11 cellular contexts compared by ENCODE assay signal in the genomic region with DNA sequence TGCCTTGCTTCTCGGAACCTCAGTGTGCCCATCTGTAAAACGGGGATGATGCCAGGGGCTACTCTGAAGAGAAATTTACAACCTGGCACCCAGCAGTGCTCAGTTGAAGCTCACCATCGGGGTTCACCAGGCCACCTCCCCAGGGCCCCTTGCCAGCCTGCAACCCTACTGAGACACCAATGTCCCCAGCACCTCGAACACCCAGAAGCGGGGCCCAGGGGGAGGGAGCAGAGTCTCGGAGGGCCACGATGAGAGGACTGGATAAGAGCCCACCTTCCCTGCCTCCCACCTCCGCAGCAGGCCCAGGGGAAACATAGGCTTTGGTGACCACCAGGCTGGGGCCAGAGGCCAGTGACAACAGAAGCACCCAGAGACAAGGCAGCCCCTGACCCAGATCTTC. TPM values are rescaled to one million over a fixed set of nuclear protein-coding genes. Genes with fewer than 3 reads are reported as not detected.
DNase-seq lines count a peak whose midpoint lies in the region; ATAC-seq, FAIRE-seq and TF ChIP-seq lines count a peak whose summit lies in the region.
"Had no signal": no experiment of that assay in that cellular context is flagged by ENCODE, and none has a peak within 500 bp of the region (broad histone marks: within the 10 kb centered on the region; RNA-seq: fewer than 3 reads in every experiment).

No MANE protein-coding gene starts in this region.

- H3K4me3 Mint-ChIP-seq in CD4-positive, alpha-beta memory T cell, result peak overlapping the region in 6 of 8 donors; percentile 9 to 81 (median 60)
- H3K4me3 Mint-ChIP-seq in HFFc6 (no peak overlapping the region), osteocyte (ENCODE audit: unreplicated experiment) (no peak overlapping the region)

- peaks cover 63% of the 10 kb centered on the region for H3K4me1 ChIP-seq in CD4-positive, alpha-beta memory T cell (ENCODE audit: insufficient read depth, low read length)
- peaks cover 63% of the 10 kb centered on the region for H3K4me1 ChIP-seq in GM12878 (ENCODE audit: control insufficient read depth, insufficient read depth, low read length)
- H3K4me1 ChIP-seq: Caco-2 had no signal

- no peak for TF ChIP-seq RAD21 in GM12878 (IDR thresholded peaks at IDR 0.05; ENCODE audit: insufficient read depth, low read depth, low read length)

- H3K9me3 Mint-ChIP-seq in CD4-positive, alpha-beta memory T cell, result no peaks in the 10 kb centered on the region
- H3K9me3 Mint-ChIP-seq in HFFc6, result no peaks in the 10 kb centered on the region
- H3K9me3 Mint-ChIP-seq in osteocyte (ENCODE audit: unreplicated experiment), result no peaks in the 10 kb centered on the region

- no peak overlapping the region for H3K27ac ChIP-seq in CD4-positive, alpha-beta memory T cell (ENCODE audit: low read depth, low read length)
- H3K27ac ChIP-seq in GM12878 (ENCODE audit: control insufficient read depth, insufficient read depth), result peak overlapping the region; percentile 90
- H3K27ac ChIP-seq: epithelial cell of prostate had no signal

- intact Hi-C loops in CD4-positive, alpha-beta memory T cell (cut with micrococcal nuclease), result no loop called here
- intact Hi-C loops in GM12878 (cut with micrococcal nuclease; ENCODE audit: unreplicated experiment), result loop anchor here (2.0 to 5.0 kb wide), 4 partner anchors 22 to 222 kb away; partner anchors contain the start of gene NCOR2

- no peaks in the 10 kb centered on the region; the same call in 1 of the 2 replicates for H4K20me1 ChIP-seq in GM12878 (ENCODE audit: control insufficient read depth, insufficient read depth)

- TF ChIP-seq POLR2A in GM12878 (IDR thresholded peaks at IDR 0.05; ENCODE audit: low read depth, low read length) (no peak), erythroblast (IDR thresholded peaks at IDR 0.05; ENCODE audit: low read length) (no peak)

- WGBS in GM12878 (ENCODE audit: insufficient coverage, insufficient replicate concordance, low lambda C conversion rate, missing lambda C conversion rate), result 37% methylated on average over 8 of the region's 8 CpGs

- H3K4me1 Mint-ChIP-seq in CD4-positive, alpha-beta memory T cell, result peaks cover 13 to 69% (median 51%) of the 10 kb centered on the region in 4 donors
- H3K4me1 Mint-ChIP-seq in HFFc6 (ENCODE audit: low read depth) (peaks cover 20% of the 10 kb centered on the region), osteocyte (ENCODE audit: unreplicated experiment) (peaks cover 58% of the 10 kb centered on the region)

- FAIRE-seq in GM12878 (lab: Jason Lieb, UNC), result no peak

- DNase-seq in CD4-positive, alpha-beta memory T cell, result no peak
- DNase-seq in HFFc6 (no peak), GM12878 (ENCODE audit: low read depth, low spot score) (no peak), osteocyte (ENCODE audit: extremely low spot score, unreplicated experiment) (no peak), erythroblast (lab: John Stamatoyannopoulos, UW) (no peak), iPS-NIHi11 (ENCODE audit: low spot score) (no peak), NCI-H1417 treated with DMSO at 0.1 percent for 48 hours (lab: John Stamatoyannopoulos, UW) (no peak)
- DNase-seq: Caco-2, NCI-H1105 had no signal

- no peak for TF ChIP-seq EP300 in GM12878 (IDR thresholded peaks at IDR 0.05; ENCODE audit: borderline replicate concordance in 1 of 2, control insufficient read depth in 1 of 2, low read depth in 2 of 2, low read length in 2 of 2)

- H3K4me2 ChIP-seq in GM12878 (ENCODE audit: control insufficient read depth, insufficient read depth), result peak overlapping the region; percentile 89

- peak overlapping the region in 4 of 7 donors; percentile 30 to 78 (median 60) for H3K27ac Mint-ChIP-seq in CD4-positive, alpha-beta memory T cell
- H3K27ac Mint-ChIP-seq in HFFc6, result peak overlapping the region; percentile 67; the same call in 1 of the 2 replicates
- H3K27ac Mint-ChIP-seq in osteocyte (ENCODE audit: unreplicated experiment), result peak overlapping the region; percentile 44
- H3K27ac Mint-ChIP-seq: progenitor cell of endocrine pancreas had no signal

- no peak for ATAC-seq in GM12878

- no peaks in the 10 kb centered on the region for H3K9me3 ChIP-seq in CD4-positive, alpha-beta memory T cell (ENCODE audit: control insufficient read depth in 1 of 2, low read length in 2 of 2)
- no peaks in the 10 kb centered on the region for H3K9me3 ChIP-seq in GM12878 (replicated peaks; ENCODE audit: control insufficient read depth, insufficient read depth, low read length)
- H3K9me3 ChIP-seq: Caco-2 had no signal

- peak overlapping the region; percentile 45 for H3K9ac ChIP-seq in GM12878 (ENCODE audit: control insufficient read depth, insufficient read depth, low read length)

- POLR2A ChIA-PET in CD4-positive, alpha-beta memory T cell (lab: Charles Lee; ENCODE audit: partially characterized antibody), result no interaction called here
- POLR2A ChIA-PET in GM12878 (lab: Charles Lee), result interaction anchor here (1.1 to 2.3 kb wide), 3 partner anchors 10 to 20 kb away, joined by 4 to 5 read pairs (median 4); no protein-coding TSS in a partner anchor

- TF ChIP-seq CTCF in HFFc6 (IDR thresholded peaks at IDR 0.05) (no peak), GM12878 (IDR thresholded peaks at IDR 0.05 in 2 of 3, conservative IDR thresholded peaks at IDR 0.05 in 1 of 3; ENCODE audit: control insufficient read depth in 2 of 3, extremely low read depth in 1 of 3, insufficient read depth in 1 of 3, low read depth in 3 of 3, low read length in 3 of 3) (no peak), osteocyte (IDR thresholded peaks at IDR 0.05) (no peak)

- in situ Hi-C loops in GM12878 (cut with MboI), result no loop called here

- peaks cover 0 to 2% of the 10 kb centered on the region in 2 donors for H3K36me3 Mint-ChIP-seq in CD4-positive, alpha-beta memory T cell
- H3K36me3 Mint-ChIP-seq in HFFc6 (ENCODE audit: low read depth), result no peaks in the 10 kb centered on the region
- H3K36me3 Mint-ChIP-seq in osteocyte (ENCODE audit: unreplicated experiment), result no peaks in the 10 kb centered on the region

- no TSS peak for BruUV-seq in GM12878 (replicated peaks; lab: Mats Ljungman, UMichigan)

- no peaks in the 10 kb centered on the region for H3K27me3 Mint-ChIP-seq in CD4-positive, alpha-beta memory T cell
- peaks cover 1% of the 10 kb centered on the region; the same call in 1 of the 2 replicates for H3K27me3 Mint-ChIP-seq in HFFc6 (ENCODE audit: insufficient read depth)
- H3K27me3 Mint-ChIP-seq in osteocyte (ENCODE audit: unreplicated experiment), result no peaks in the 10 kb centered on the region
- H3K27me3 Mint-ChIP-seq: progenitor cell of endocrine pancreas had no signal

- peaks cover 79% of the 10 kb centered on the region for H3K79me2 ChIP-seq in GM12878 (ENCODE audit: control insufficient read depth, insufficient read depth, low read length)

- no peaks in the 10 kb centered on the region for H3K36me3 ChIP-seq in CD4-positive, alpha-beta memory T cell (ENCODE audit: insufficient read depth, low read length)
- peaks cover 3 to 8% of the 10 kb centered on the region in 2 experiments; a peak in 3 of 4 replicates for H3K36me3 ChIP-seq in GM12878 (ENCODE audit: control insufficient read depth in 2 of 2, insufficient read depth in 2 of 2, low read length in 1 of 2)

- no peaks in the 10 kb centered on the region for H3K27me3 ChIP-seq in CD4-positive, alpha-beta memory T cell (ENCODE audit: insufficient read depth, low read length)
- H3K27me3 ChIP-seq in GM12878 (replicated peaks in 1 of 2; ENCODE audit: control insufficient read depth in 2 of 2, insufficient read depth in 2 of 2, low read length in 1 of 2), result no peaks in the 10 kb centered on the region

- H2AFZ ChIP-seq in GM12878 (ENCODE audit: control insufficient read depth, low read depth, low read length), result no peak overlapping the region

- SMC1A ChIA-PET in GM12878 (lab: Charles Lee; ENCODE audit: uncharacterized antibody, unreplicated experiment), result interaction anchor here (0.5 to 2.8 kb wide), 6 partner anchors 8 to 230 kb away, joined by 3 to 20 read pairs (median 6); no protein-coding TSS in a partner anchor

- CTCF ChIA-PET in CD4-positive, alpha-beta memory T cell (lab: Charles Lee; ENCODE audit: partially characterized antibody), result interaction anchor here (0.8 kb wide), 1 partner anchor 10 kb away, joined by 4 read pairs; no protein-coding TSS in a partner anchor
- CTCF ChIA-PET in GM12878 (lab: Yijun Ruan, JAX), result interaction anchor here (0.6 to 2.1 kb wide), 4 partner anchors 8 to 481 kb away, joined by 3 to 7 read pairs (median 3); no protein-coding TSS in a partner anchor

- H3K4me3 ChIP-seq in CD4-positive, alpha-beta memory T cell (ENCODE audit: low read length in 2 of 2), result no peak overlapping the region
- H3K4me3 ChIP-seq in GM12878, result peak overlapping the region; percentile 59; the same call in 1 of the 2 replicates

- RAD21 ChIA-PET in GM12878 (lab: Charles Lee; ENCODE audit: unreplicated experiment), result interaction anchor here (1.1 to 2.0 kb wide), 5 partner anchors 20 to 229 kb away, joined by 3 to 18 read pairs (median 10); no protein-coding TSS in a partner anchor

RNA-seq across cellular contexts. Expression of gene NCOR2, which starts 22.4 kb away (rescaled TPM):
- total RNA-seq in CD4-positive, alpha-beta memory T cell, result 100 to 1,000 TPM in 1 of 2 experiments, 10 to 100 TPM in 1; 89.5 to 105 TPM
- 10 to 100 TPM in 1 of 2 donors, under 1 TPM in 1; 0.37 to 19.5 TPM for polyA plus RNA-seq in CD4-positive, alpha-beta memory T cell
- 100 to 1,000 TPM; 237 to 249 (median 240) TPM for total RNA-seq in HFFc6 (2021; fragmentation: NEBNext Ultra II Directional; extraction: Animal tissue kit (Norgen Biotek cat#: 25700))
- total RNA-seq in GM12878 (2013; cell fraction: nucleolus; rRNA removed), result 166 and 195 TPM in 2 replicates
- total RNA-seq in GM12878 (2014; rRNA removed) (12.8 and 18.6 TPM in 2 replicates), GM12878 (2014; rRNA removed; fragmentation: Illumina TruSeq; extraction: Trizol) (7.2 and 8.6 TPM in 2 replicates), GM12878 (2021) (164 and 179 TPM in 2 replicates), osteocyte (362 and 381 TPM in 2 replicates)
- 25.4 TPM for polyA plus RNA-seq in GM12878 (2011; ENCODE audit: low read depth)
- polyA plus RNA-seq in GM12878 (2011; rRNA removed) (2.6 and 4.2 TPM in 2 replicates), GM12878 (2014; fragmentation: Illumina TruSeq; extraction: Trizol) (10.2 and 17.4 TPM in 2 replicates), GM12878 (2014; fragmentation: Nextera tagmentation; extraction: Ambion mirVana) (under 1 TPM; 0.43 to 0.60 TPM), GM12878 (2014; rRNA removed) (41.1 and 63.1 TPM in 2 replicates), GM12878 (2016; fragmentation: Nextera tagmentation; extraction: Ambion mirVana) (10 to 100 TPM; 12.7 to 17.1 TPM)
- polyA plus RNA-seq in GM12878 (2011; cell fraction: cytosol; rRNA removed), result 6.2 and 8.2 TPM in 2 replicates
- 44.5 and 72.5 TPM in 2 replicates for polyA plus RNA-seq in GM12878 (2011; cell fraction: nucleus; rRNA removed)
- polyA plus RNA-seq in GM12878 (2012), result 79.0 and 103 TPM in 2 replicates
- polyA minus RNA-seq in GM12878 (2011; rRNA and poly(A)+ RNA removed), result 33.4 and 33.8 TPM in 2 replicates
- polyA minus RNA-seq in GM12878 (2011; cell fraction: cytosol; rRNA and poly(A)+ RNA removed), result 26.9 and 42.9 TPM in 2 replicates
- 23.1 and 47.3 TPM in 2 replicates for polyA minus RNA-seq in GM12878 (2011; cell fraction: nucleus; rRNA and poly(A)+ RNA removed)

Comparison
In these comparisons a context has a peak if more than half of its experiments do, and no peak if none do; other contexts are left out.
1. H3K4me3 Mint-ChIP-seq: peak in CD4-positive, alpha-beta memory T cell (6 of 8); none in HFFc6 (single experiment) and osteocyte (single experiment).
2. Peak in every context shown above with its lines, with median percentiles within 50 percentile points of each other: H3K27ac Mint-ChIP-seq.